ENCODE assay signal across 21 cellular contexts in the genomic region with DNA sequence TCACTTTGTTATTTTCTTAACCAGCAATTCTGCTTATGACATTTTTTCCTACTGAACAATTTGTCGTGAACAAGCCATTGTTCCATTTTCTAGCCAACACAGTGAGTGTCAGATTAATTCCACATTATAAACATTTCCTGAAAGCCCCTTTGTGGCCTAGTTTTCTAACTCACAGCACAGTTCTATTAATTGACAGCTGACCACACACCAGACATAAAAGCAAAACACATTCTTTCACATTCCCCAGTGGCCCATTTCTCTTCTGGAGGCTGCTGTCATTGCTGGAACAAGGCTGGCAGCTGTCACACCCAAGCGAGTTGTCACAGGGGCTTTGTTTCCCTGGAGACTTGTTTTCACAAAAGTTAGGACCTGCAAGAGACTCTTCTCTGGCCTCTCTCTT. TPM values are rescaled to one million over a fixed set of nuclear protein-coding genes. Genes with fewer than 3 reads are reported as not detected.
A peak's percentile ranks its signal among the peaks of the same experiment; 100 is the strongest.
DNase-seq lines count a peak whose midpoint lies in the region; ATAC-seq, FAIRE-seq and TF ChIP-seq lines count a peak whose summit lies in the region.
"Had no signal": no experiment of that assay in that cellular context is flagged by ENCODE, and none has a peak within 500 bp of the region (broad histone marks: within the 10 kb centered on the region; RNA-seq: fewer than 3 reads in every experiment).

No MANE protein-coding gene starts in this region.

- FAIRE-seq in D721Med (lab: Jason Lieb, UNC) (no peak), HepG2 (lab: Jason Lieb, UNC) (no peak)
- FAIRE-seq: GM12891, RCC 7860 had no signal

- no peak for ATAC-seq in HepG2
- ATAC-seq: foreskin keratinocyte had no signal

- no peak overlapping the region for H3K27ac ChIP-seq in BLaER1 treated with 17β-estradiol and CSF1 and Interleukin-3, amounts not matched to agents 10 nM and 100 nM
- H3K27ac ChIP-seq in MM.1S (ENCODE audit: low read length) = no peak overlapping the region
- no peak overlapping the region for H3K27ac ChIP-seq in neuronal stem cell (replicated peaks; ENCODE audit: low read length)
- no peak overlapping the region for H3K27ac ChIP-seq in HepG2 (ENCODE audit: extremely low read length, insufficient read depth, low read length)
- no peak overlapping the region for H3K27ac ChIP-seq in PC-9
- H3K27ac ChIP-seq: colonic mucosa, epithelial cell of prostate, foreskin keratinocyte had no signal

- H3K4me2 ChIP-seq in BLaER1 treated with 17β-estradiol and CSF1 and Interleukin-3, amounts not matched to agents 10 nM and 100 nM = peak overlapping the region in 7 of 11 experiments; percentile 28 to 80 (median 60); a peak in 14 of 22 replicates
- H3K4me2 ChIP-seq in MM.1S (ENCODE audit: low read depth, low read length) (no peak overlapping the region), neuronal stem cell (ENCODE audit: insufficient read depth, low read length, poor library complexity, severe bottlenecking) (no peak overlapping the region), HepG2 (ENCODE audit: low read depth, low read length) (no peak overlapping the region), PC-9 (no peak overlapping the region)

- peaks cover 0 to 8% (median 0%) of the 10 kb centered on the region in 11 experiments; a peak in 2 of 22 replicates for H4K20me1 ChIP-seq in BLaER1 treated with 17β-estradiol and CSF1 and Interleukin-3, amounts not matched to agents 10 nM and 100 nM
- no peaks in the 10 kb centered on the region for H4K20me1 ChIP-seq in MM.1S (ENCODE audit: insufficient read depth, low read length)
- no peaks in the 10 kb centered on the region for H4K20me1 ChIP-seq in HepG2 (ENCODE audit: insufficient read depth, low read length)
- H4K20me1 ChIP-seq in PC-9 (ENCODE audit: insufficient read depth) = no peaks in the 10 kb centered on the region

- H3K4ac ChIP-seq in neuronal stem cell (ENCODE audit: low read length) = no peak overlapping the region

- H3F3A ChIP-seq in MM.1S (ENCODE audit: insufficient read depth, low read length) (no peaks in the 10 kb centered on the region), PC-9 (ENCODE audit: insufficient read depth, low read depth) (no peaks in the 10 kb centered on the region)

- BruUV-seq in HepG2 (replicated peaks; lab: Mats Ljungman, UMichigan) = no TSS peak
- BruUV-seq in PC-9 (replicated peaks; lab: Mats Ljungman, UMichigan) = no TSS peak

- H3K9me3 ChIP-seq in BLaER1 treated with 17β-estradiol and CSF1 and Interleukin-3, amounts not matched to agents 10 nM and 100 nM (replicated peaks in 1 of 11) = peaks cover 23 to 52% (median 38%) of the 10 kb centered on the region in 11 experiments
- H3K9me3 ChIP-seq in MM.1S (replicated peaks; ENCODE audit: insufficient read depth, low read length) (no peaks in the 10 kb centered on the region), neuronal stem cell (replicated peaks in 1 of 2; ENCODE audit: control insufficient read depth in 2 of 2, insufficient read depth in 1 of 2, low read depth in 1 of 2, low read length in 2 of 2) (peaks cover 0 to 10% of the 10 kb centered on the region in 2 donors), HepG2 (ENCODE audit: low read length) (no peaks in the 10 kb centered on the region), PC-9 (ENCODE audit: insufficient read depth, low read depth) (no peaks in the 10 kb centered on the region)
- H3K9me3 ChIP-seq: colonic mucosa, uterus had no signal

- peak; percentile 9 for DNase-seq in MM.1S
- peak; percentile 69 for DNase-seq in dermis blood vessel endothelial cell
- DNase-seq in neuronal stem cell (ENCODE audit: low spot score) = peak; percentile 11
- no peak for DNase-seq in D721Med (ENCODE audit: insufficient read length, low spot score)
- DNase-seq in stimulated activated CD8-positive, alpha-beta memory T cell treated with anti-CD3 and anti-CD28 coated beads, Interleukin-4, amount 100 ng/mL, for 48 hours = no peak
- DNase-seq in HepG2 (ENCODE audit: low spot score) = no peak
- DNase-seq in PC-9 = no peak
- DNase-seq: activated CD4-positive, alpha-beta T cell treated with anti-CD3 and anti-CD28 coated beads, Interleukin-2, amount 50 U/mL, for 1 hour; activated naive CD4-positive, alpha-beta T cell; activated T-cell treated with anti-CD3 and anti-CD28 coated beads for 4 hours; colonic mucosa; COR-L47; foreskin keratinocyte; NCI-H1436; stimulated activated CD4-positive, alpha-beta T cell treated with anti-CD3 and anti-CD28 coated beads, Interleukin-1b, Interleukin-23, amount 100 ng/mL, for 48 hours; SW 1271; uterus had no signal

- H3K36me3 ChIP-seq in BLaER1 treated with 17β-estradiol and CSF1 and Interleukin-3, amounts not matched to agents 10 nM and 100 nM = peaks cover 0 to 9% (median 0%) of the 10 kb centered on the region in 11 experiments; a peak in 1 of 22 replicates
- H3K36me3 ChIP-seq in MM.1S (replicated peaks; ENCODE audit: insufficient read depth, low read length) = no peaks in the 10 kb centered on the region
- H3K36me3 ChIP-seq in neuronal stem cell (replicated peaks in 1 of 2; ENCODE audit: control insufficient read depth in 2 of 2, insufficient read depth in 2 of 2, low read length in 2 of 2) = no peaks in the 10 kb centered on the region
- no peaks in the 10 kb centered on the region for H3K36me3 ChIP-seq in HepG2 (replicated peaks in 1 of 2; ENCODE audit: control insufficient read depth in 1 of 2, insufficient read depth in 2 of 2, low read length in 2 of 2)
- no peaks in the 10 kb centered on the region for H3K36me3 ChIP-seq in PC-9 (ENCODE audit: low read depth)
- H3K36me3 ChIP-seq: colonic mucosa, uterus had no signal

- H3K79me2 ChIP-seq in MM.1S (ENCODE audit: low read length) (no peaks in the 10 kb centered on the region), HepG2 (ENCODE audit: insufficient read depth, low read length) (no peaks in the 10 kb centered on the region), PC-9 (ENCODE audit: low read depth) (no peaks in the 10 kb centered on the region)

- no peak overlapping the region for H3K18ac ChIP-seq in neuronal stem cell (ENCODE audit: low read length)

- H3K9ac ChIP-seq in BLaER1 treated with 17β-estradiol and CSF1 and Interleukin-3, amounts not matched to agents 10 nM and 100 nM = no peak overlapping the region
- H3K9ac ChIP-seq in MM.1S (ENCODE audit: low read length) = no peak overlapping the region
- H3K9ac ChIP-seq in neuronal stem cell (ENCODE audit: low read depth, low read length, poor library complexity) = no peak overlapping the region
- no peak overlapping the region for H3K9ac ChIP-seq in HepG2 (ENCODE audit: insufficient read depth, low read depth, low read length)

- H2AK5ac ChIP-seq in neuronal stem cell (ENCODE audit: low read depth, low read length) = no peak overlapping the region

- H3K23ac ChIP-seq in neuronal stem cell (ENCODE audit: low read depth, low read length, poor library complexity) = no peak overlapping the region

- no peak overlapping the region for H2BK5ac ChIP-seq in neuronal stem cell (ENCODE audit: low read length)

- no peak overlapping the region for H3K14ac ChIP-seq in neuronal stem cell (ENCODE audit: low read length)

- no peak overlapping the region for H2BK12ac ChIP-seq in neuronal stem cell (ENCODE audit: low read length)

- no CpG with 5 or more reads among the region's 2 CpGs for WGBS in neuronal stem cell (ENCODE audit: extremely low coverage in 2 of 2, insufficient read length in 2 of 2, insufficient replicate concordance in 1 of 2), 2 donors
- 6% methylated on average over 2 of the region's 2 CpGs for WGBS in HepG2 (ENCODE audit: low lambda C conversion rate)

- H4K91ac ChIP-seq in neuronal stem cell (ENCODE audit: low read depth, low read length, poor library complexity) = no peak overlapping the region

- TF ChIP-seq CTCF in MM.1S (IDR thresholded peaks at IDR 0.05; ENCODE audit: low read length) = no peak
- no peak for TF ChIP-seq CTCF in D721Med (IDR thresholded peaks at IDR 0.05; ENCODE audit: insufficient read depth, missing control alignments)
- TF ChIP-seq CTCF in HepG2 (CRISPR knock-in tag; IDR thresholded peaks at IDR 0.05) = no peak
- TF ChIP-seq CTCF in PC-9 (conservative IDR thresholded peaks at IDR 0.05) = no peak

- POLR2A ChIA-PET in HepG2 (lab: Yijun Ruan, JAX) (no interaction called here), PC-9 (lab: Charles Lee; ENCODE audit: unreplicated experiment) (no interaction called here)

- in situ Hi-C loops in HepG2 (cut with HindIII; ENCODE audit: extremely low pct_ligation_motif_present, low pct_unique_long_range_greater_than_20kb) = no loop called here

- H2BK120ac ChIP-seq in neuronal stem cell (ENCODE audit: low read depth, low read length) = no peak overlapping the region

- H3K27me3 ChIP-seq in BLaER1 treated with 17β-estradiol and CSF1 and Interleukin-3, amounts not matched to agents 10 nM and 100 nM = peaks cover 11 to 96% (median 18%) of the 10 kb centered on the region in 11 experiments; a peak in 17 of 22 replicates
- H3K27me3 ChIP-seq in MM.1S (replicated peaks; ENCODE audit: insufficient read depth, low read length) (no peaks in the 10 kb centered on the region), neuronal stem cell (ENCODE audit: control insufficient read depth in 3 of 3, insufficient read depth in 3 of 3, low read depth in 1 of 3, low read length in 3 of 3) (no peaks in the 10 kb centered on the region), HepG2 (ENCODE audit: control insufficient read depth in 1 of 2, insufficient read depth in 2 of 2, low read length in 2 of 2) (no peaks in the 10 kb centered on the region), PC-9 (ENCODE audit: insufficient read depth, low read depth) (no peaks in the 10 kb centered on the region)
- H3K27me3 ChIP-seq: colonic mucosa, foreskin keratinocyte, uterus had no signal

- CTCF ChIA-PET in HepG2 (lab: Yijun Ruan, JAX; ENCODE audit: low intra/inter-chr PET ratio, low total read pairs) (no interaction called here), PC-9 (lab: Charles Lee) (no interaction called here)

- H3K79me1 ChIP-seq in neuronal stem cell (ENCODE audit: low read depth, low read length) = no peaks in the 10 kb centered on the region

- TF ChIP-seq EP300 in HepG2 (IDR thresholded peaks at IDR 0.05; ENCODE audit: low read depth in 2 of 2, low read length in 2 of 2) = no peak
- no peak for TF ChIP-seq EP300 in HepG2 (CRISPR knock-in tag; IDR thresholded peaks at IDR 0.05; ENCODE audit: borderline replicate concordance)

- TF ChIP-seq POLR2A in HepG2 (IDR thresholded peaks at IDR 0.05; ENCODE audit: insufficient read depth in 1 of 2, low read depth in 2 of 2, low read length in 2 of 2) = no peak

- H2AFZ ChIP-seq in MM.1S (ENCODE audit: low read length) = no peak overlapping the region
- H2AFZ ChIP-seq in neuronal stem cell (ENCODE audit: low read length) = no peak overlapping the region
- no peak overlapping the region for H2AFZ ChIP-seq in HepG2 (ENCODE audit: low read length)
- no peak overlapping the region for H2AFZ ChIP-seq in PC-9

- no peak for TF ChIP-seq RAD21 in HepG2 (CRISPR knock-in tag; IDR thresholded peaks at IDR 0.05)

- H3K4me1 ChIP-seq in BLaER1 treated with 17β-estradiol and CSF1 and Interleukin-3, amounts not matched to agents 10 nM and 100 nM = peaks cover 0 to 59% (median 42%) of the 10 kb centered on the region in 10 experiments; a peak in 15 of 20 replicates
- H3K4me1 ChIP-seq in MM.1S (ENCODE audit: low read length) (no peaks in the 10 kb centered on the region), neuronal stem cell (ENCODE audit: control insufficient read depth in 2 of 2, insufficient read depth in 1 of 2, low read depth in 1 of 2, low read length in 2 of 2) (peaks cover 3 to 4% of the 10 kb centered on the region in 2 donors), HepG2 (ENCODE audit: insufficient read depth, low read length) (no peaks in the 10 kb centered on the region), PC-9 (replicated peaks; ENCODE audit: insufficient read depth) (no peaks in the 10 kb centered on the region)
- H3K4me1 ChIP-seq: colonic mucosa, uterus had no signal

- intact Hi-C loops in HepG2 (cut with micrococcal nuclease; ENCODE audit: unreplicated experiment) (no loop called here), PC-9 (cut with micrococcal nuclease; ENCODE audit: unreplicated experiment) (no loop called here)

- no peak overlapping the region for H2BK15ac ChIP-seq in neuronal stem cell (ENCODE audit: low read length)

- H3K9me2 ChIP-seq in MM.1S (replicated peaks; ENCODE audit: insufficient read depth, low read length) = no peaks in the 10 kb centered on the region
- H3K9me2 ChIP-seq in PC-9 (ENCODE audit: insufficient read depth) = no peaks in the 10 kb centered on the region

- H3K4me3 ChIP-seq in BLaER1 treated with 17β-estradiol and CSF1 and Interleukin-3, amounts not matched to agents 10 nM and 100 nM = no peak overlapping the region
- H3K4me3 ChIP-seq in MM.1S (ENCODE audit: low read length) (no peak overlapping the region), neuronal stem cell (ENCODE audit: low read length in 2 of 2) (no peak overlapping the region), HepG2 (replicated peaks in 1 of 3; ENCODE audit: insufficient read depth in 1 of 3, low read depth in 2 of 3, low read length in 3 of 3) (no peak overlapping the region), PC-9 (no peak overlapping the region)
- H3K4me3 ChIP-seq: colonic mucosa, uterus had no signal

- H4K8ac ChIP-seq in neuronal stem cell (ENCODE audit: low read depth, low read length) = no peak overlapping the region

RNA-seq across cellular contexts. Expression of gene RNF152, which starts 50.7 kb away (rescaled TPM):
- total RNA-seq in dermis blood vessel endothelial cell (88.8 and 91.2 TPM in 2 replicates), HepG2 (2016; rRNA removed; fragmentation: Illumina TruSeq; extraction: Trizol) (not detected in 2 replicates), PC-9 (2021) (0.20 TPM in 1 of 2 replicates, not detected in the other)
- polyA plus RNA-seq in neuronal stem cell (2013, experiment 1 of 2) = 4.4 TPM
- polyA plus RNA-seq in neuronal stem cell (2013, experiment 2 of 2) = 3.8 TPM
- total RNA-seq in HepG2 (2016; cell fraction: cytosol; rRNA removed; fragmentation: Illumina TruSeq; extraction: Trizol; ENCODE audit: low read depth) = not detected in 2 replicates
- total RNA-seq in HepG2 (2016; cell fraction: insoluble cytoplasmic fraction; rRNA removed; fragmentation: Illumina TruSeq; extraction: Trizol) = not detected in 2 replicates
- total RNA-seq in HepG2 (2016; cell fraction: membrane; rRNA removed; fragmentation: Illumina TruSeq; extraction: Trizol) = not detected in 2 replicates
- total RNA-seq in HepG2 (2016; cell fraction: nucleus; rRNA removed; fragmentation: Illumina TruSeq; extraction: Trizol) = not detected in 2 replicates
- polyA plus RNA-seq in HepG2 (2011; rRNA removed) = 0.04 and 0.08 TPM in 2 replicates
- 0.07 and 0.08 TPM in 2 replicates for polyA plus RNA-seq in HepG2 (2011; cell fraction: cytosol; rRNA removed)
- polyA plus RNA-seq in HepG2 (2011; cell fraction: nucleus; rRNA removed) = not detected in 2 replicates
- polyA plus RNA-seq in HepG2 (2012) = not detected in 2 replicates
- not detected in 2 replicates for polyA plus RNA-seq in HepG2 (2016; cell fraction: cytosol; fragmentation: Illumina TruSeq; extraction: Trizol; ENCODE audit: low read depth)
- not detected in 2 replicates for polyA plus RNA-seq in HepG2 (2016; cell fraction: insoluble cytoplasmic fraction; fragmentation: Illumina TruSeq; extraction: Trizol; ENCODE audit: low read depth)
- polyA plus RNA-seq in HepG2 (2016; cell fraction: membrane; fragmentation: Illumina TruSeq; extraction: Trizol; ENCODE audit: low read depth) = not detected in 2 replicates
- polyA plus RNA-seq in HepG2 (2016; cell fraction: nucleus; fragmentation: Illumina TruSeq; extraction: Trizol; ENCODE audit: insufficient read depth, low read depth) = not detected in 2 replicates
- polyA minus RNA-seq in HepG2 (2011; rRNA and poly(A)+ RNA removed; ENCODE audit: low replicate concordance) = 0.82 TPM in 1 of 2 replicates, not detected in the other
- not detected in 2 replicates for polyA minus RNA-seq in HepG2 (2011; cell fraction: cytosol; rRNA and poly(A)+ RNA removed)
- polyA minus RNA-seq in HepG2 (2011; cell fraction: nucleus; rRNA and poly(A)+ RNA removed) = 0.62 and 0.64 TPM in 2 replicates

Comparison
In these comparisons a context has a peak if more than half of its experiments do, and no peak if none do; other contexts are left out.
1. H3K4me2 ChIP-seq: peak in BLaER1 treated with 17β-estradiol and CSF1 and Interleukin-3, amounts not matched to agents 10 nM and 100 nM (7 of 11); none in MM.1S (single experiment), neuronal stem cell (single experiment), HepG2 (single experiment) and PC-9 (single experiment).
2. DNase-seq: peak in MM.1S (single experiment), dermis blood vessel endothelial cell (single experiment) and neuronal stem cell (single experiment); none in D721Med (single experiment), stimulated activated CD8-positive, alpha-beta memory T cell treated with anti-CD3 and anti-CD28 coated beads, Interleukin-4, amount 100 ng/mL, for 48 hours (single experiment), HepG2 (single experiment) and PC-9 (0 of 2).
3. RNA of gene RNF152, which starts 50.7 kb away (total RNA-seq): 88.8 to 91.2 TPM in dermis blood vessel endothelial cell; 0.20 TPM in PC-9 and not detected in HepG2; every median in the first group is over 10 times any median in the second.